ENCODE assay signal across 8 cellular contexts in genomic region chr3:125052671-125053303, GRCh38. TPM values are rescaled to one million over a fixed set of nuclear protein-coding genes. Genes with fewer than 3 reads are reported as not detected.
DNase-seq lines count a peak whose midpoint lies in the region; ATAC-seq, FAIRE-seq and TF ChIP-seq lines count a peak whose summit lies in the region.

No MANE protein-coding gene starts in this region.

- TF ChIP-seq POLR2A in endothelial cell of umbilical vein (IDR thresholded peaks at IDR 0.05; ENCODE audit: low read depth, low read length), result no peak

- TF ChIP-seq CTCF in OCI-LY3 (IDR thresholded peaks at IDR 0.05; ENCODE audit: low read depth, low read length) (no peak), endothelial cell of umbilical vein (IDR thresholded peaks at IDR 0.05; ENCODE audit: extremely low read depth in 1 of 2, insufficient read depth in 1 of 2, low read depth in 1 of 2, low read length in 2 of 2) (no peak), parathyroid adenoma (IDR thresholded peaks at IDR 0.05) (no peak), H9 (conservative IDR thresholded peaks at IDR 0.05) (no peak), omental fat pad (IDR thresholded peaks at IDR 0.05) (no peak)

- peaks cover 0 to 4% (median 2%) of the 10 kb centered on the region in 3 experiments; a peak in 3 of 7 replicates for H3K36me3 Mint-ChIP-seq in H9 (ENCODE audit: insufficient read depth in 1 of 3, low read depth in 3 of 3)

- H2BK15ac ChIP-seq in H9 (ENCODE audit: low read depth, low read length), result no peak overlapping the region

- no peak overlapping the region for H2BK12ac ChIP-seq in H9 (ENCODE audit: insufficient read length, low read depth, low read length)

- no peak overlapping the region for H2AK5ac ChIP-seq in H9 (ENCODE audit: insufficient read length, low read length)

- POLR2A ChIA-PET in endothelial cell of umbilical vein (lab: Charles Lee), result interaction anchor here (0.6 to 1.4 kb wide), 3 partner anchors 9 to 280 kb away, joined by 3 to 4 read pairs (median 4); no protein-coding TSS in a partner anchor

- no peak overlapping the region for H4K8ac ChIP-seq in H9 (replicated peaks; ENCODE audit: insufficient read length, low read depth, low read length)

- BruUV-seq in endothelial cell of umbilical vein (replicated peaks; lab: Mats Ljungman, UMichigan), result no TSS peak

- H3K27me3 Mint-ChIP-seq in H9 (ENCODE audit: low read depth), result peaks cover 36% of the 10 kb centered on the region

- peaks cover 14% of the 10 kb centered on the region for H3K23me2 ChIP-seq in H9 (ENCODE audit: insufficient read length, low read depth, low read length, poor library complexity, severe bottlenecking)

- no peak overlapping the region for H4K5ac ChIP-seq in H9 (ENCODE audit: insufficient read length, low read depth, low read length)

- H3K27ac Mint-ChIP-seq in H9, result peak overlapping the region in 1 of 3 experiments; percentile 0; a peak in 2 of 7 replicates

- H3K56ac ChIP-seq in H9 (ENCODE audit: insufficient read length, low read depth, low read length), result no peak overlapping the region

- no peak overlapping the region for H2AFZ ChIP-seq in OCI-LY3 (ENCODE audit: low read depth, low read length)
- no peak overlapping the region for H2AFZ ChIP-seq in endothelial cell of umbilical vein (ENCODE audit: low read depth, low read length)
- H2AFZ ChIP-seq in parathyroid adenoma, result no peak overlapping the region
- H2AFZ ChIP-seq in H9 (ENCODE audit: low read length), result no peak overlapping the region

- H4K91ac ChIP-seq in H9 (ENCODE audit: insufficient read length, low read depth, low read length), result no peak overlapping the region

- H3K4me1 ChIP-seq in OCI-LY3 (ENCODE audit: low read length) (peaks cover 21% of the 10 kb centered on the region), endothelial cell of umbilical vein (ENCODE audit: control insufficient read depth, extremely low read depth, insufficient read depth, low read length) (peaks cover 51% of the 10 kb centered on the region), parathyroid adenoma (peaks cover 3% of the 10 kb centered on the region), H9 (ENCODE audit: insufficient read depth, low read length) (peaks cover 17% of the 10 kb centered on the region; the same call in 1 of the 2 replicates)

- H2BK5ac ChIP-seq in H9 (ENCODE audit: insufficient read length, low read length), result no peak overlapping the region

- H3K79me1 ChIP-seq in H9 (ENCODE audit: insufficient read depth, low read depth, low read length, poor library complexity, severe bottlenecking), result no peaks in the 10 kb centered on the region

- peak overlapping the region in 1 of 2 experiments; percentile 55; a peak in 3 of 5 replicates for H3K4me3 Mint-ChIP-seq in H9

- DNase-seq in NCI-H2081 (lab: John Stamatoyannopoulos, UW) (peak; percentile 28 to 33), NCI-H2081 treated with DMSO at 0.1 percent for 48 hours (lab: John Stamatoyannopoulos, UW) (no peak), endothelial cell of umbilical vein (ENCODE audit: low read depth, low spot score) (peak; percentile 82), H9 (no peak), SIG-M5 (lab: John Stamatoyannopoulos, UW) (no peak), omental fat pad (ENCODE audit: low spot score) (no peak)

- H3K79me2 ChIP-seq in OCI-LY3 (ENCODE audit: low read length) (no peaks in the 10 kb centered on the region), endothelial cell of umbilical vein (ENCODE audit: control insufficient read depth, insufficient read depth, low read length) (peaks cover 52% of the 10 kb centered on the region), parathyroid adenoma (no peaks in the 10 kb centered on the region), H9 (ENCODE audit: insufficient read depth, low read length) (no peaks in the 10 kb centered on the region)

- H3K27ac ChIP-seq in OCI-LY3 (ENCODE audit: low read length), result no peak overlapping the region
- peak overlapping the region; percentile 84 for H3K27ac ChIP-seq in endothelial cell of umbilical vein (ENCODE audit: insufficient read depth, low read depth, low read length)
- peak overlapping the region; percentile 43 for H3K27ac ChIP-seq in parathyroid adenoma
- no peak overlapping the region for H3K27ac ChIP-seq in H9 (ENCODE audit: insufficient read length, low read depth, low read length)

- H3K14ac ChIP-seq in H9 (ENCODE audit: insufficient read depth, low read length), result no peak overlapping the region

- H3K4me1 Mint-ChIP-seq in H9, result peaks cover 58 to 61% of the 10 kb centered on the region in 2 experiments

- H4K20me1 ChIP-seq in OCI-LY3 (ENCODE audit: insufficient read depth, low read length) (no peaks in the 10 kb centered on the region), endothelial cell of umbilical vein (replicated peaks; ENCODE audit: control insufficient read depth, extremely low read depth, insufficient read depth, low read length) (no peaks in the 10 kb centered on the region), H9 (ENCODE audit: control insufficient read depth, insufficient read depth, insufficient read length) (no peaks in the 10 kb centered on the region)

- no CpG with 5 or more reads among the region's 6 CpGs for WGBS in H9 (ENCODE audit: extremely low coverage, insufficient read length, low lambda C conversion rate)

- dilution Hi-C loops in endothelial cell of umbilical vein (cut with MboI; ENCODE audit: extremely low pct_ligation_motif_present, low sequenced_read_pairs), result no loop called here

- H3K27me3 ChIP-seq in OCI-LY3 (ENCODE audit: low read depth, low read length) (peaks cover 75% of the 10 kb centered on the region), endothelial cell of umbilical vein (ENCODE audit: control insufficient read depth in 2 of 2, insufficient read depth in 2 of 2, low read length in 2 of 2) (no peaks in the 10 kb centered on the region), parathyroid adenoma (ENCODE audit: control insufficient read depth, insufficient read depth, low read length) (no peaks in the 10 kb centered on the region), H9 (ENCODE audit: insufficient read depth, low read length) (peaks cover 12% of the 10 kb centered on the region; the same call in 1 of the 2 replicates)

- CTCF ChIA-PET in endothelial cell of umbilical vein (lab: Charles Lee), result interaction anchor here (0.8 to 3.9 kb wide), 10 partner anchors 9 to 111 kb away, joined by 3 to 18 read pairs (median 8); no protein-coding TSS in a partner anchor

- peak overlapping the region; percentile 54 for H3K4me3 ChIP-seq in OCI-LY3 (ENCODE audit: low read length)
- peak overlapping the region in 1 of 3 experiments; percentile 34 for H3K4me3 ChIP-seq in endothelial cell of umbilical vein (replicated peaks in 1 of 3; ENCODE audit: insufficient read depth in 1 of 3, low read depth in 1 of 3, low read length in 3 of 3)
- H3K4me3 ChIP-seq in parathyroid adenoma (ENCODE audit: low read depth, low read length), result peak overlapping the region; percentile 4

- intact Hi-C loops in endothelial cell of umbilical vein (cut with micrococcal nuclease), result loop anchor here (1.0 to 10.0 kb wide), 6 partner anchors 9 to 385 kb away; no protein-coding TSS in a partner anchor

- no peaks in the 10 kb centered on the region for H3K36me3 ChIP-seq in OCI-LY3 (replicated peaks; ENCODE audit: low read depth, low read length)
- H3K36me3 ChIP-seq in endothelial cell of umbilical vein (ENCODE audit: control insufficient read depth in 2 of 2, extremely low read depth in 1 of 2, insufficient read depth in 2 of 2, low read length in 2 of 2), result no peaks in the 10 kb centered on the region
- H3K36me3 ChIP-seq in parathyroid adenoma (ENCODE audit: control insufficient read depth, insufficient read depth, low read length), result no peaks in the 10 kb centered on the region

- FAIRE-seq in endothelial cell of umbilical vein (lab: Jason Lieb, UNC), result no peak

- no peak overlapping the region for H2BK20ac ChIP-seq in H9 (ENCODE audit: low read depth, low read length, poor library complexity, severe bottlenecking)

- H2BK120ac ChIP-seq in H9 (ENCODE audit: low read depth, low read length, poor library complexity, severe bottlenecking), result no peak overlapping the region

- no peak overlapping the region for H3K18ac ChIP-seq in H9 (ENCODE audit: insufficient read length, low read depth, low read length)

- no peak for ATAC-seq in omental fat pad (ENCODE audit: low FRiP score)

- H3K9me3 ChIP-seq in OCI-LY3 (ENCODE audit: insufficient read depth, low read length) (no peaks in the 10 kb centered on the region), endothelial cell of umbilical vein (replicated peaks; ENCODE audit: control insufficient read depth, insufficient read depth, low read length) (no peaks in the 10 kb centered on the region), parathyroid adenoma (ENCODE audit: control insufficient read depth, low read length) (no peaks in the 10 kb centered on the region), H9 (ENCODE audit: control insufficient read depth, low read depth, low read length) (no peaks in the 10 kb centered on the region)

- H3K9ac ChIP-seq in OCI-LY3 (ENCODE audit: low read length) (no peak overlapping the region), endothelial cell of umbilical vein (replicated peaks; ENCODE audit: extremely low read depth, insufficient read depth, low read length) (peak overlapping the region; percentile 47), parathyroid adenoma (no peak overlapping the region), H9 (ENCODE audit: extremely low read depth, insufficient read length, low read length) (no peak overlapping the region)

- H3K23ac ChIP-seq in H9 (ENCODE audit: insufficient read length, low read depth, low read length), result no peak overlapping the region

- no peaks in the 10 kb centered on the region for H3K9me1 ChIP-seq in endothelial cell of umbilical vein (replicated peaks; ENCODE audit: control insufficient read depth, extremely low read depth, insufficient read depth, low read length)

- peaks cover 0 to 2% of the 10 kb centered on the region in 2 experiments; a peak in 1 of 5 replicates for H3K9me3 Mint-ChIP-seq in H9

- H3K4me2 ChIP-seq in OCI-LY3 (ENCODE audit: low read length) (peak overlapping the region; percentile 70), endothelial cell of umbilical vein (ENCODE audit: insufficient read depth, low read length) (peak overlapping the region; percentile 97), parathyroid adenoma (ENCODE audit: low read length) (peak overlapping the region; percentile 38), H9 (ENCODE audit: insufficient read depth, insufficient read length, low read length) (no peak overlapping the region)

- H3K4ac ChIP-seq in H9 (ENCODE audit: low read depth, low read length), result no peak overlapping the region

- no peak overlapping the region for H3T11ph ChIP-seq in H9 (ENCODE audit: low read length)

RNA-seq across cellular contexts. Expression of gene HEG1, which starts 3.0 kb away (rescaled TPM):
- total RNA-seq in endothelial cell of umbilical vein (87.0 and 106 TPM in 2 replicates), H9 (2021) (9.3 and 10.3 TPM in 2 replicates), omental fat pad (100 to 1,000 TPM in 3 of 4 donors, 10 to 100 TPM in 1; 95.2 to 238 (median 147) TPM)
- polyA plus RNA-seq in endothelial cell of umbilical vein, result 40.9 and 50.1 TPM in 2 replicates
- polyA plus RNA-seq in endothelial cell of umbilical vein (2011; cell fraction: cytosol; rRNA removed), result 40.6 and 42.2 TPM in 2 replicates
- polyA plus RNA-seq in endothelial cell of umbilical vein (2011; cell fraction: nucleus; rRNA removed), result 50.1 and 53.9 TPM in 2 replicates
- polyA plus RNA-seq in endothelial cell of umbilical vein (2012), result 54.3 and 76.5 TPM in 2 replicates
- polyA minus RNA-seq in endothelial cell of umbilical vein, result 131 and 134 TPM in 2 replicates
- 39.0 TPM for polyA minus RNA-seq in endothelial cell of umbilical vein (2011; cell fraction: cytosol; rRNA and poly(A)+ RNA removed)
- polyA minus RNA-seq in endothelial cell of umbilical vein (2011; cell fraction: nucleus; rRNA and poly(A)+ RNA removed), result 47.2 and 83.6 TPM in 2 replicates

Comparison
In these comparisons a context has a peak if more than half of its experiments do, and no peak if none do; other contexts are left out.
1. DNase-seq: peak in NCI-H2081 (2 of 2) and endothelial cell of umbilical vein (single experiment); none in NCI-H2081 treated with DMSO at 0.1 percent for 48 hours (single experiment), H9 (single experiment), SIG-M5 (single experiment) and omental fat pad (single experiment).
2. H3K27ac ChIP-seq: peak in endothelial cell of umbilical vein (single experiment) and parathyroid adenoma (single experiment); none in OCI-LY3 (single experiment) and H9 (single experiment).